Comparison of ENCODE assay signal across 8 cellular contexts in genomic region chr1:84297546-84298244, GRCh38. TPM values are rescaled to one million over a fixed set of nuclear protein-coding genes. Genes with fewer than 3 reads are reported as not detected.
DNase-seq lines count a peak whose midpoint lies in the region; TF ChIP-seq lines count a peak whose summit lies in the region.

No MANE protein-coding gene starts in this region.

- H3K9me3 ChIP-seq in liver (ENCODE audit: control insufficient read depth in 4 of 4, low read length in 3 of 4), result peaks cover 0 to 6% (median under 1%) of the 10 kb centered on the region in 4 donors

- no peaks in the 10 kb centered on the region for H3K27me3 ChIP-seq in liver (ENCODE audit: control insufficient read depth in 4 of 4, insufficient read depth in 4 of 4, low read length in 3 of 4)

- H3K36me3 Mint-ChIP-seq in activated naive CD4-positive, alpha-beta T cell treated with anti-CD3 and anti-CD28 coated beads for 36 hours (ENCODE audit: low read depth), result no peaks in the 10 kb centered on the region
- no peaks in the 10 kb centered on the region for H3K36me3 Mint-ChIP-seq in activated naive CD8-positive, alpha-beta T cell treated with anti-CD3 and anti-CD28 coated beads for 36 hours
- peaks cover 5% of the 10 kb centered on the region for H3K36me3 Mint-ChIP-seq in type B pancreatic cell

- H3K4me3 ChIP-seq in liver (ENCODE audit: low read depth in 1 of 3, low read length in 3 of 3), result peak overlapping the region in 2 of 3 donors; percentile 51 to 68

- peak overlapping the region in 1 of 2 donors; percentile 3 for H3K9ac ChIP-seq in liver (ENCODE audit: low read depth in 1 of 2, low read length in 2 of 2)

- intact Hi-C loops in activated naive CD4-positive, alpha-beta T cell treated with anti-CD3 and anti-CD28 coated beads for 36 hours (cut with micrococcal nuclease), result loop anchor here (1.0 to 2.0 kb wide), 6 partner anchors 138 to 323 kb away; partner anchors contain the start of gene PRKACB

- DNase-seq in activated naive CD4-positive, alpha-beta T cell treated with anti-CD3 and anti-CD28 coated beads for 36 hours, result no peak
- DNase-seq in activated naive CD4-positive, alpha-beta T cell (lab: John Stamatoyannopoulos, UW), result no peak
- no peak for DNase-seq in activated naive CD8-positive, alpha-beta T cell treated with anti-CD3 and anti-CD28 coated beads for 36 hours
- DNase-seq in type B pancreatic cell (ENCODE audit: extremely low spot score, unreplicated experiment), result no peak
- DNase-seq in dedifferentiated amniotic fluid mesenchymal stem cell (ENCODE audit: extremely low spot score), result no peak
- DNase-seq in SKM-1 treated with dmso at 0.1 percent for 144 hours (lab: John Stamatoyannopoulos, UW; ENCODE audit: unreplicated experiment), result no peak
- DNase-seq in EL, result no peak

- TF ChIP-seq CTCF in liver (IDR thresholded peaks at IDR 0.05; ENCODE audit: low read depth, low read length, missing input control) (no peak), type B pancreatic cell (conservative IDR thresholded peaks at IDR 0.05) (no peak)

- peaks cover 30% of the 10 kb centered on the region for H3K4me1 Mint-ChIP-seq in activated naive CD4-positive, alpha-beta T cell treated with anti-CD3 and anti-CD28 coated beads for 36 hours (ENCODE audit: low read depth)
- peaks cover 27% of the 10 kb centered on the region for H3K4me1 Mint-ChIP-seq in activated naive CD8-positive, alpha-beta T cell treated with anti-CD3 and anti-CD28 coated beads for 36 hours
- H3K4me1 Mint-ChIP-seq in type B pancreatic cell (ENCODE audit: unreplicated experiment), result peaks cover 34% of the 10 kb centered on the region

- H3K4me1 ChIP-seq in liver (ENCODE audit: control insufficient read depth in 4 of 4, insufficient read depth in 4 of 4, low read length in 3 of 4), result peaks cover 0 to 22% (median 10%) of the 10 kb centered on the region in 4 donors

- H3K4me3 Mint-ChIP-seq in activated naive CD4-positive, alpha-beta T cell treated with anti-CD3 and anti-CD28 coated beads for 36 hours, result peak overlapping the region; percentile 81
- H3K4me3 Mint-ChIP-seq in activated naive CD8-positive, alpha-beta T cell treated with anti-CD3 and anti-CD28 coated beads for 36 hours, result peak overlapping the region; percentile 90
- peak overlapping the region; percentile 92 for H3K4me3 Mint-ChIP-seq in type B pancreatic cell

- peak overlapping the region; percentile 28 for H3K27ac Mint-ChIP-seq in activated naive CD4-positive, alpha-beta T cell treated with anti-CD3 and anti-CD28 coated beads for 36 hours
- H3K27ac Mint-ChIP-seq in activated naive CD8-positive, alpha-beta T cell treated with anti-CD3 and anti-CD28 coated beads for 36 hours, result peak overlapping the region; percentile 67
- peak overlapping the region; percentile 83 for H3K27ac Mint-ChIP-seq in type B pancreatic cell

- WGBS in liver, result 69% methylated on average over 10 of the region's 10 CpGs

- no peaks in the 10 kb centered on the region for H3K36me3 ChIP-seq in liver (ENCODE audit: control insufficient read depth in 4 of 4, insufficient read depth in 3 of 4, low read depth in 1 of 4, low read length in 3 of 4)

- H3K27me3 Mint-ChIP-seq in activated naive CD4-positive, alpha-beta T cell treated with anti-CD3 and anti-CD28 coated beads for 36 hours (ENCODE audit: low read depth), result no peaks in the 10 kb centered on the region
- H3K27me3 Mint-ChIP-seq in activated naive CD8-positive, alpha-beta T cell treated with anti-CD3 and anti-CD28 coated beads for 36 hours, result no peaks in the 10 kb centered on the region
- no peaks in the 10 kb centered on the region for H3K27me3 Mint-ChIP-seq in type B pancreatic cell

- H3K9me3 Mint-ChIP-seq in activated naive CD4-positive, alpha-beta T cell treated with anti-CD3 and anti-CD28 coated beads for 36 hours, result no peaks in the 10 kb centered on the region
- H3K9me3 Mint-ChIP-seq in activated naive CD8-positive, alpha-beta T cell treated with anti-CD3 and anti-CD28 coated beads for 36 hours, result no peaks in the 10 kb centered on the region
- H3K9me3 Mint-ChIP-seq in type B pancreatic cell, result peaks cover 8% of the 10 kb centered on the region

- H3K27ac ChIP-seq in liver (ENCODE audit: low read depth in 1 of 2, low read length in 2 of 2), result no peak overlapping the region

- CTCF ChIA-PET in activated naive CD4-positive, alpha-beta T cell treated with anti-CD3 and anti-CD28 coated beads for 36 hours (lab: Charles Lee), result interaction anchor here (1.1 kb wide), 1 partner anchor 137 kb away, joined by 3 read pairs; no protein-coding TSS in a partner anchor

- no peak for TF ChIP-seq RAD21 in liver (IDR thresholded peaks at IDR 0.05)

TF ChIP-seq in liver, 16 proteins besides CTCF, POLR2A, EP300 and RAD21:
- TF ChIP-seq JUND (IDR thresholded peaks at IDR 0.05) (no peak), NR2F2 (IDR thresholded peaks at IDR 0.05) (no peak), HNF4G (IDR thresholded peaks at IDR 0.05) (no peak), TAF1 (conservative IDR thresholded peaks at IDR 0.05) (no peak), ZBTB33 (IDR thresholded peaks at IDR 0.05) (no peak), SP1 (IDR thresholded peaks at IDR 0.05) (no peak), FOXA1 (IDR thresholded peaks at IDR 0.05) (no peak), RXRA (IDR thresholded peaks at IDR 0.05) (no peak), YY1 (IDR thresholded peaks at IDR 0.05) (no peak), ATF3 (IDR thresholded peaks at IDR 0.05) (no peak), GABPA (IDR thresholded peaks at IDR 0.05 in 1 of 2, conservative IDR thresholded peaks at IDR 0.05 in 1 of 2) (no peak), REST (IDR thresholded peaks at IDR 0.05) (no peak), HNF4A (conservative IDR thresholded peaks at IDR 0.05) (no peak), MAX (IDR thresholded peaks at IDR 0.05) (no peak), FOXA2 (IDR thresholded peaks at IDR 0.05) (no peak), EGR1 (IDR thresholded peaks at IDR 0.05; ENCODE audit: low read depth in 2 of 2) (no peak)

RNA-seq across cellular contexts. Expression of gene SAMD13, which starts 3.8 kb away (rescaled TPM):
- total RNA-seq in activated naive CD4-positive, alpha-beta T cell treated with anti-CD3 and anti-CD28 coated beads for 36 hours, result under 1 TPM; 0.30 to 0.36 TPM
- 1 to 10 TPM in 1 of 2 experiments, under 1 TPM in 1; 0.84 to 1.1 TPM for total RNA-seq in activated naive CD8-positive, alpha-beta T cell treated with anti-CD3 and anti-CD28 coated beads for 36 hours
- total RNA-seq in liver (under 1 TPM; 0.17 to 0.61 TPM), type B pancreatic cell (ENCODE audit: low replicate concordance) (3.6 and 6.0 TPM in 2 replicates)
- under 1 TPM in 1 of 2 donors, not detected in 1; 0.17 TPM for polyA plus RNA-seq in liver

Comparison
In these comparisons a context has a peak if more than half of its experiments do, and no peak if none do; other contexts are left out.
1. H3K27ac Mint-ChIP-seq: peak in every context shown above with its lines; median percentile 83 in type B pancreatic cell; 67 in activated naive CD8-positive, alpha-beta T cell treated with anti-CD3 and anti-CD28 coated beads for 36 hours; 28 in activated naive CD4-positive, alpha-beta T cell treated with anti-CD3 and anti-CD28 coated beads for 36 hours.